In the genomic region with DNA sequence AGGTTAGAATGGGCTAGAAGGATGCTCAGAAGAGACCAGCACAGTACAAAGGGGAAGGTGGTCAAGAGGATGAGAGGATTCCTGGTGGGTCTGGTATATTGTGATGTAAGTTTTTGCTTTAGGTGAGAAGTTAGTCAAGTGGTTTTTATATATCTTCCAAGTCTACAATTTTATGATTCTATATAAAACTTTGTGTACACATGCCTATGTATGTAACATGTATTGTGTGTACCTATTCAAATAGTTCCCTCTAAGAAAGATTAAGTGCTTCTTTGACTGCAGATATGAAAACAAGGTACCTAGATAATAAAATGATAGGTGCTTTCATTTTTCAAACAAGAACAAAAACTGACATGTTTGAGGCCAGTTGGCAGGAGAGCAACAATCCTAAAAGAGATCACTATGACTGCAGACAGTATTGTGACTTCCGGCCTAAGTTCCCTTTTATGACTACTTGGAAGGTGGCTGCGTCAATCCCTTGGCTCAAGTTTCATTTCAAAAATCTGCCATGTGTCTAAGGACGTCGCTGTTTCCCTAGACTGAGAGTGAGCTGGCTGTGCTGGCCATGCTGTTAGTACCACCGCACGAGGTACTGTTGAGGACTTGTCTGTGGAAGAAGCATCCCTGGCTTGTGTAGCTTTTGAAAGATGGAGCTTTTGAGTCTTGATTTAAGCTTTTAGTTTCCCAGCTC, we compare ENCODE assay signal across 8 cellular contexts.
A peak's percentile ranks its signal among the peaks of the same experiment; 100 is the strongest.
DNase-seq lines count a peak whose midpoint lies in the region; ATAC-seq and TF ChIP-seq lines count a peak whose summit lies in the region.

No MANE protein-coding gene starts in this region.

- no peak overlapping the region for H3K27ac Mint-ChIP-seq in activated naive CD8-positive, alpha-beta T cell treated with anti-CD3 and anti-CD28 coated beads, Interleukin-2, amount 10 ng/mL, durations not matched to agents 7 days and 5 days
- no peak overlapping the region for H3K27ac Mint-ChIP-seq in neural progenitor cell

- TF ChIP-seq POLR2A in breast epithelium (IDR thresholded peaks at IDR 0.05): no peak

- no peaks in the 10 kb centered on the region for H3K79me2 ChIP-seq in mammary epithelial cell (ENCODE audit: insufficient read depth, low read length)
- H3K79me2 ChIP-seq in neural progenitor cell (ENCODE audit: low read depth): no peaks in the 10 kb centered on the region

- in situ Hi-C loops in mammary epithelial cell (cut with MboI; ENCODE audit: low sequenced_read_pairs in 2 of 2): no loop called here

- H3K4me1 Mint-ChIP-seq in activated naive CD8-positive, alpha-beta T cell treated with anti-CD3 and anti-CD28 coated beads, Interleukin-2, amount 10 ng/mL, durations not matched to agents 7 days and 5 days: peaks cover 4% of the 10 kb centered on the region
- H3K4me1 Mint-ChIP-seq in neural progenitor cell: peaks cover 12% of the 10 kb centered on the region

- no peak overlapping the region for H2AFZ ChIP-seq in mammary epithelial cell (ENCODE audit: low read depth, low read length)
- H2AFZ ChIP-seq in neural progenitor cell (replicated peaks): no peak overlapping the region

- ATAC-seq in HG03280 (IDR thresholded peaks at IDR 0.05; ENCODE audit: unreplicated experiment) (peak; percentile 69), omental fat pad (ENCODE audit: low FRiP score) (peak; percentile 44)
- ATAC-seq in activated naive CD8-positive, alpha-beta T cell treated with anti-CD3 and anti-CD28 coated beads, Interleukin-2, amount 10 ng/mL, durations not matched to agents 7 days and 5 days (ENCODE audit: low read depth): peak; percentile 76

- TF ChIP-seq CTCF in breast epithelium (IDR thresholded peaks at IDR 0.05) (no peak), mammary epithelial cell (conservative IDR thresholded peaks at IDR 0.05 in 1 of 2, IDR thresholded peaks at IDR 0.05 in 1 of 2; ENCODE audit: extremely low read depth in 1 of 2, insufficient read depth in 1 of 2, low read depth in 1 of 2, low read length in 2 of 2) (no peak), omental fat pad (IDR thresholded peaks at IDR 0.05) (no peak), foreskin fibroblast (IDR thresholded peaks at IDR 0.05; ENCODE audit: low read depth, low read length) (no peak), neural progenitor cell (IDR thresholded peaks at IDR 0.05) (no peak)

- H3K9me3 ChIP-seq in breast epithelium: no peaks in the 10 kb centered on the region
- no peaks in the 10 kb centered on the region for H3K9me3 ChIP-seq in mammary epithelial cell (replicated peaks; ENCODE audit: insufficient read depth, low read length)
- no peaks in the 10 kb centered on the region for H3K9me3 ChIP-seq in neural progenitor cell (ENCODE audit: low read depth)

- no peaks in the 10 kb centered on the region for H4K20me1 ChIP-seq in mammary epithelial cell (ENCODE audit: insufficient read depth, low read length)
- H4K20me1 ChIP-seq in neural progenitor cell (ENCODE audit: low read depth): no peaks in the 10 kb centered on the region

- H3K4me2 ChIP-seq in mammary epithelial cell (ENCODE audit: insufficient read depth, low read depth, low read length) (no peak overlapping the region), neural progenitor cell (no peak overlapping the region)

- no peaks in the 10 kb centered on the region for H3K9me3 Mint-ChIP-seq in activated naive CD8-positive, alpha-beta T cell treated with anti-CD3 and anti-CD28 coated beads, Interleukin-2, amount 10 ng/mL, durations not matched to agents 7 days and 5 days
- H3K9me3 Mint-ChIP-seq in neural progenitor cell: no peaks in the 10 kb centered on the region

- peaks cover 13% of the 10 kb centered on the region for H3F3A ChIP-seq in neural progenitor cell (ENCODE audit: low read depth)

- H3K4me3 ChIP-seq in breast epithelium (no peak overlapping the region), mammary epithelial cell (replicated peaks in 1 of 3; ENCODE audit: insufficient read depth in 1 of 3, low read depth in 2 of 3, low read length in 3 of 3) (no peak overlapping the region), foreskin fibroblast (ENCODE audit: low read depth in 1 of 2, low read length in 2 of 2) (no peak overlapping the region), neural progenitor cell (no peak overlapping the region)

- no peak overlapping the region for H3K9ac ChIP-seq in mammary epithelial cell (ENCODE audit: insufficient read depth, low read length)
- no peak overlapping the region for H3K9ac ChIP-seq in neural progenitor cell

- intact Hi-C loops in breast epithelium (cut with DNase I; ENCODE audit: low total_unique reads) (no loop called here), mammary epithelial cell (cut with micrococcal nuclease) (no loop called here)

- peak overlapping the region; percentile 10 for H3K4me3 Mint-ChIP-seq in activated naive CD8-positive, alpha-beta T cell treated with anti-CD3 and anti-CD28 coated beads, Interleukin-2, amount 10 ng/mL, durations not matched to agents 7 days and 5 days
- H3K4me3 Mint-ChIP-seq in neural progenitor cell: no peak overlapping the region

- 68% methylated on average over 5 of the region's 6 CpGs for whole genome bisulfite sequencing in mammary epithelial cell (ENCODE audit: low coverage, missing lambda C conversion rate)

- H3K36me3 ChIP-seq in breast epithelium (no peaks in the 10 kb centered on the region), mammary epithelial cell (ENCODE audit: insufficient read depth, low read length) (no peaks in the 10 kb centered on the region), neural progenitor cell (no peaks in the 10 kb centered on the region)

- H3K36me3 Mint-ChIP-seq in activated naive CD8-positive, alpha-beta T cell treated with anti-CD3 and anti-CD28 coated beads, Interleukin-2, amount 10 ng/mL, durations not matched to agents 7 days and 5 days: no peaks in the 10 kb centered on the region
- peaks cover 17% of the 10 kb centered on the region for H3K36me3 Mint-ChIP-seq in neural progenitor cell

- CTCF ChIA-PET in mammary epithelial cell (lab: Charles Lee; ENCODE audit: low non-redundant PET): interaction anchor here (0.7 kb wide), 1 partner anchor 9 kb away, joined by 4 read pairs; no protein-coding TSS in a partner anchor

- H3K27me3 Mint-ChIP-seq in activated naive CD8-positive, alpha-beta T cell treated with anti-CD3 and anti-CD28 coated beads, Interleukin-2, amount 10 ng/mL, durations not matched to agents 7 days and 5 days: peaks cover 6% of the 10 kb centered on the region
- no peaks in the 10 kb centered on the region for H3K27me3 Mint-ChIP-seq in neural progenitor cell (ENCODE audit: insufficient read depth, low read depth)

- H3K27ac ChIP-seq in breast epithelium (peak overlapping the region; percentile 15 to 66), mammary epithelial cell (ENCODE audit: insufficient read depth, low read depth, low read length) (no peak overlapping the region), neural progenitor cell (no peak overlapping the region)

- H3K4me1 ChIP-seq in breast epithelium (no peaks in the 10 kb centered on the region), mammary epithelial cell (ENCODE audit: insufficient read depth, low read length) (no peaks in the 10 kb centered on the region), neural progenitor cell (peaks cover 3% of the 10 kb centered on the region)

- no TSS peak for BruUV-seq in mammary epithelial cell (replicated peaks; lab: Mats Ljungman, UMichigan)

- POLR2A ChIA-PET in activated naive CD8-positive, alpha-beta T cell treated with anti-CD3 and anti-CD28 coated beads, Interleukin-2, amount 10 ng/mL, durations not matched to agents 7 days and 5 days (lab: Charles Lee): no interaction called here

- H3K27me3 ChIP-seq in breast epithelium: no peaks in the 10 kb centered on the region
- no peaks in the 10 kb centered on the region for H3K27me3 ChIP-seq in mammary epithelial cell (ENCODE audit: insufficient read depth, low read length)
- no peaks in the 10 kb centered on the region for H3K27me3 ChIP-seq in neural progenitor cell

- DNase-seq in breast epithelium (ENCODE audit: low spot score in 2 of 2) (no peak), mammary epithelial cell (no peak), omental fat pad (ENCODE audit: low spot score) (no peak), foreskin fibroblast (no peak), neural progenitor cell (ENCODE audit: low spot score) (no peak), GM03348 (ENCODE audit: low spot score) (no peak)
- DNase-seq in activated naive CD8-positive, alpha-beta T cell treated with anti-CD3 and anti-CD28 coated beads, Interleukin-2, amount 10 ng/mL, durations not matched to agents 7 days and 5 days: no peak

- dilution Hi-C loops in mammary epithelial cell (cut with HindIII; ENCODE audit: low sequenced_read_pairs): no loop called here

Comparison
In these comparisons a context has a peak if more than half of its experiments do, and no peak if none do; other contexts are left out.
1. H3K27ac ChIP-seq: peak in breast epithelium (2 of 2); none in mammary epithelial cell (single experiment) and neural progenitor cell (single experiment).
2. Peak in every context shown above with its lines, with median percentiles within 50 percentile points of each other: ATAC-seq.